Comparison of ENCODE assay signal across 12 cellular contexts in the genomic region with DNA sequence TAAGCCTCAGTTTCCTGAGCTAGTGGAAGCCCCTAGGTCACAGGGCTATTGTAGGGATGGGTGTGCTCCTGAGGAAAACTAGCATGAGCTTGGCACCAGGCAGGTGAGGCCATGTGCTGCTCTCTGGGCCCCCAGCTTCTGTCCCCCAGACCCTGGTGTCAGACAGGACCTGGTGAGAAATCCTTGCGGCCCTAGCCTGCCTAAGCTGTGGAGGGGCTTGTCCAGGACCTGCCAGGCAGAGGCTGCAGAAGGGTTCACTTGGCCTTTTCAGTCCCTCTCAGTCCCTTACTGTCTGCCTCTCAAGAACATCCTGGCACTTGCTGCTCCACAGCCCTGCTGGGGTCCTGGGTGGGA. TPM values are rescaled to one million over a fixed set of nuclear protein-coding genes. Genes with fewer than 3 reads are reported as not detected.
DNase-seq lines count a peak whose midpoint lies in the region; ATAC-seq and TF ChIP-seq lines count a peak whose summit lies in the region.
"Had no signal": no experiment of that assay in that cellular context is flagged by ENCODE, and none has a peak within 500 bp of the region (broad histone marks: within the 10 kb centered on the region; RNA-seq: fewer than 3 reads in every experiment).

No MANE protein-coding gene starts in this region.

- no peaks in the 10 kb centered on the region for H3K27me3 Mint-ChIP-seq in activated CD4-positive, alpha-beta T cell treated with anti-CD3 and anti-CD28 coated beads, Interleukin-2, amount 10 ng/mL, durations not matched to agents 24 days and 14 days
- no peaks in the 10 kb centered on the region for H3K27me3 Mint-ChIP-seq in activated CD4-positive, alpha-beta memory T cell treated with anti-CD3 and anti-CD28 coated beads, Interleukin-2, amount 10 ng/mL, durations not matched to agents 7 days and 5 days
- no peaks in the 10 kb centered on the region for H3K27me3 Mint-ChIP-seq in stimulated activated memory B cell treated with anti-CD40 and anti-IgM and Interleukin-4, amounts not matched to agents 10 μg/mL and 1 μg/mL and 100 μg/mL, for 72 hours

- no peaks in the 10 kb centered on the region for H3K36me3 ChIP-seq in left lung
- H3K36me3 ChIP-seq: thyroid gland had no signal

- no peak for DNase-seq in activated CD4-positive, alpha-beta T cell treated with anti-CD3 and anti-CD28 coated beads, Interleukin-2, amount 10 ng/mL, durations not matched to agents 24 days and 14 days
- no peak for DNase-seq in activated CD4-positive, alpha-beta T cell treated with anti-CD3 and anti-CD28 coated beads, Interleukin-2, amount 50 U/mL, for 1 hour
- no peak for DNase-seq in activated CD4-positive, alpha-beta memory T cell treated with anti-CD3 and anti-CD28 coated beads, Interleukin-2, amount 10 ng/mL, durations not matched to agents 7 days and 5 days
- DNase-seq in left lung (peak in 1 of 2 donors; percentile 41), NCI-H510A (lab: John Stamatoyannopoulos, UW) (no peak), NCI-H1694 treated with DMSO at 0.1 percent for 48 hours (lab: John Stamatoyannopoulos, UW) (no peak), NCI-H128 (lab: John Stamatoyannopoulos, UW; ENCODE audit: unreplicated experiment) (no peak)
- DNase-seq: activated gamma-delta T cell, NCI-H524 had no signal

- peaks cover 11 to 66% of the 10 kb centered on the region in 2 donors for H3K4me1 ChIP-seq in left lung

- no peaks in the 10 kb centered on the region for H3K36me3 Mint-ChIP-seq in activated CD4-positive, alpha-beta T cell treated with anti-CD3 and anti-CD28 coated beads, Interleukin-2, amount 10 ng/mL, durations not matched to agents 24 days and 14 days (ENCODE audit: low read depth)
- no peaks in the 10 kb centered on the region for H3K36me3 Mint-ChIP-seq in activated CD4-positive, alpha-beta memory T cell treated with anti-CD3 and anti-CD28 coated beads, Interleukin-2, amount 10 ng/mL, durations not matched to agents 7 days and 5 days (ENCODE audit: low read depth)
- H3K36me3 Mint-ChIP-seq in stimulated activated memory B cell treated with anti-CD40 and anti-IgM and Interleukin-4, amounts not matched to agents 10 μg/mL and 1 μg/mL and 100 μg/mL, for 72 hours: no peaks in the 10 kb centered on the region

- H3K4me3 Mint-ChIP-seq in activated CD4-positive, alpha-beta T cell treated with anti-CD3 and anti-CD28 coated beads, Interleukin-2, amount 10 ng/mL, durations not matched to agents 24 days and 14 days: peak overlapping the region; percentile 19
- H3K4me3 Mint-ChIP-seq in activated CD4-positive, alpha-beta memory T cell treated with anti-CD3 and anti-CD28 coated beads, Interleukin-2, amount 10 ng/mL, durations not matched to agents 7 days and 5 days: no peak overlapping the region
- peak overlapping the region; percentile 42 for H3K4me3 Mint-ChIP-seq in stimulated activated memory B cell treated with anti-CD40 and anti-IgM and Interleukin-4, amounts not matched to agents 10 μg/mL and 1 μg/mL and 100 μg/mL, for 72 hours

- H3K27ac ChIP-seq in left lung: peak overlapping the region; percentile 59 to 85
- H3K27ac ChIP-seq: KMS-11 had no signal

- intact Hi-C loops in activated CD4-positive, alpha-beta T cell treated with anti-CD3 and anti-CD28 coated beads, Interleukin-2, amount 10 ng/mL, durations not matched to agents 24 days and 14 days (cut with micrococcal nuclease): no loop called here
- intact Hi-C loops in left lung (cut with DNase I): no loop called here

- POLR2A ChIA-PET in activated CD4-positive, alpha-beta memory T cell treated with anti-CD3 and anti-CD28 coated beads, Interleukin-2, amount 10 ng/mL, durations not matched to agents 7 days and 5 days (lab: Charles Lee): interaction anchor here (0.7 to 14.8 kb wide), 5 partner anchors 8 to 55 kb away, joined by 3 to 403 read pairs (median 63); a partner anchor contains a TSS

- H3K9me3 ChIP-seq in left lung: no peaks in the 10 kb centered on the region
- H3K9me3 ChIP-seq: thyroid gland had no signal

- no peak for TF ChIP-seq CTCF in left lung (IDR thresholded peaks at IDR 0.05)

- CTCF ChIA-PET in activated CD4-positive, alpha-beta memory T cell treated with anti-CD3 and anti-CD28 coated beads, Interleukin-2, amount 10 ng/mL, durations not matched to agents 7 days and 5 days (lab: Charles Lee): interaction anchor here (1.0 to 12.3 kb wide), 6 partner anchors 12 to 54 kb away, joined by 3 to 230 read pairs (median 6); a partner anchor contains a TSS

- H3K27me3 ChIP-seq in left lung: no peaks in the 10 kb centered on the region
- H3K27me3 ChIP-seq: thyroid gland had no signal

- no peaks in the 10 kb centered on the region for H3K9me3 Mint-ChIP-seq in activated CD4-positive, alpha-beta T cell treated with anti-CD3 and anti-CD28 coated beads, Interleukin-2, amount 10 ng/mL, durations not matched to agents 24 days and 14 days
- no peaks in the 10 kb centered on the region for H3K9me3 Mint-ChIP-seq in activated CD4-positive, alpha-beta memory T cell treated with anti-CD3 and anti-CD28 coated beads, Interleukin-2, amount 10 ng/mL, durations not matched to agents 7 days and 5 days
- H3K9me3 Mint-ChIP-seq in stimulated activated memory B cell treated with anti-CD40 and anti-IgM and Interleukin-4, amounts not matched to agents 10 μg/mL and 1 μg/mL and 100 μg/mL, for 72 hours: peaks cover 4% of the 10 kb centered on the region

- peak overlapping the region; percentile 97 for H3K27ac Mint-ChIP-seq in activated CD4-positive, alpha-beta T cell treated with anti-CD3 and anti-CD28 coated beads, Interleukin-2, amount 10 ng/mL, durations not matched to agents 24 days and 14 days
- peak overlapping the region; percentile 12 for H3K27ac Mint-ChIP-seq in activated CD4-positive, alpha-beta memory T cell treated with anti-CD3 and anti-CD28 coated beads, Interleukin-2, amount 10 ng/mL, durations not matched to agents 7 days and 5 days
- peak overlapping the region; percentile 75 for H3K27ac Mint-ChIP-seq in stimulated activated memory B cell treated with anti-CD40 and anti-IgM and Interleukin-4, amounts not matched to agents 10 μg/mL and 1 μg/mL and 100 μg/mL, for 72 hours

- ATAC-seq in left lung: no peak
- no peak for ATAC-seq in stimulated activated memory B cell treated with anti-CD40 and anti-IgM and Interleukin-4, amounts not matched to agents 10 μg/mL and 1 μg/mL and 100 μg/mL, for 72 hours

- H3K4me3 ChIP-seq in left lung: no peak overlapping the region
- H3K4me3 ChIP-seq: thyroid gland had no signal

- peaks cover 58% of the 10 kb centered on the region for H3K4me1 Mint-ChIP-seq in activated CD4-positive, alpha-beta T cell treated with anti-CD3 and anti-CD28 coated beads, Interleukin-2, amount 10 ng/mL, durations not matched to agents 24 days and 14 days
- H3K4me1 Mint-ChIP-seq in activated CD4-positive, alpha-beta memory T cell treated with anti-CD3 and anti-CD28 coated beads, Interleukin-2, amount 10 ng/mL, durations not matched to agents 7 days and 5 days: peaks cover 51% of the 10 kb centered on the region
- peaks cover 51% of the 10 kb centered on the region for H3K4me1 Mint-ChIP-seq in stimulated activated memory B cell treated with anti-CD40 and anti-IgM and Interleukin-4, amounts not matched to agents 10 μg/mL and 1 μg/mL and 100 μg/mL, for 72 hours

RNA-seq across cellular contexts. Expression of a gene that starts 58.4 kb away (rescaled TPM):
- 92.8 and 93.1 TPM in 2 replicates for total RNA-seq in activated CD4-positive, alpha-beta T cell treated with anti-CD3 and anti-CD28 coated beads, Interleukin-2, amount 10 ng/mL, durations not matched to agents 24 days and 14 days
- total RNA-seq in activated CD4-positive, alpha-beta memory T cell treated with anti-CD3 and anti-CD28 coated beads, Interleukin-2, amount 10 ng/mL, durations not matched to agents 7 days and 5 days: 100 to 1,000 TPM; 276 to 278 TPM
- 100 to 1,000 TPM in 1 of 2 donors, 10 to 100 TPM in 1; 72.2 to 112 TPM for total RNA-seq in left lung

Comparison
In these comparisons a context has a peak if more than half of its experiments do, and no peak if none do; other contexts are left out.
1. H3K27ac Mint-ChIP-seq: peak in every context shown above with its lines; median percentile 97 in activated CD4-positive, alpha-beta T cell treated with anti-CD3 and anti-CD28 coated beads, Interleukin-2, amount 10 ng/mL, durations not matched to agents 24 days and 14 days; 75 in stimulated activated memory B cell treated with anti-CD40 and anti-IgM and Interleukin-4, amounts not matched to agents 10 μg/mL and 1 μg/mL and 100 μg/mL, for 72 hours; 12 in activated CD4-positive, alpha-beta memory T cell treated with anti-CD3 and anti-CD28 coated beads, Interleukin-2, amount 10 ng/mL, durations not matched to agents 7 days and 5 days.